15 cellular contexts compared by ENCODE assay signal in genomic region chr5:53418844-53419243, GRCh38.
DNase-seq lines count a peak whose midpoint lies in the region; ATAC-seq and TF ChIP-seq lines count a peak whose summit lies in the region.
"Had no signal": no experiment of that assay in that cellular context is flagged by ENCODE, and none has a peak within 500 bp of the region (broad histone marks: within the 10 kb centered on the region; RNA-seq: fewer than 3 reads in every experiment).

No MANE protein-coding gene starts in this region.

- H3K4me3 Mint-ChIP-seq in chondrocyte (ENCODE audit: unreplicated experiment): peak overlapping the region; percentile 26
- H3K4me3 Mint-ChIP-seq in natural killer cell: no peak overlapping the region
- H3K4me3 Mint-ChIP-seq: activated B cell treated with CpG ODN at 0.5 μM for 24 hours; activated T-cell treated with anti-CD3 and anti-CD28 coated beads, Interleukin-2, amount 50 U/mL, for 4 hours had no signal

- H3K4me3 ChIP-seq in ACC112 (ENCODE audit: low read depth, low read length) (peak overlapping the region; percentile 57), HUES48 (ENCODE audit: low read depth, low read length) (peak overlapping the region; percentile 8)
- H3K4me3 ChIP-seq: lung, prostate gland had no signal

- H3K27ac Mint-ChIP-seq in chondrocyte (ENCODE audit: unreplicated experiment) (peak overlapping the region; percentile 74), natural killer cell (no peak overlapping the region)
- H3K27ac Mint-ChIP-seq: activated B cell treated with CpG ODN at 0.5 μM for 24 hours had no signal

- H3K9me3 Mint-ChIP-seq in chondrocyte (ENCODE audit: low read depth): no peaks in the 10 kb centered on the region
- H3K9me3 Mint-ChIP-seq in natural killer cell: no peaks in the 10 kb centered on the region
- H3K9me3 Mint-ChIP-seq: activated B cell treated with CpG ODN at 0.5 μM for 24 hours; activated T-cell treated with anti-CD3 and anti-CD28 coated beads, Interleukin-2, amount 50 U/mL, for 4 hours had no signal

- H3K4me1 Mint-ChIP-seq in chondrocyte (ENCODE audit: low read depth): peaks cover 20% of the 10 kb centered on the region
- no peaks in the 10 kb centered on the region for H3K4me1 Mint-ChIP-seq in natural killer cell
- H3K4me1 Mint-ChIP-seq: activated B cell treated with CpG ODN at 0.5 μM for 24 hours had no signal

- no peak for DNase-seq in chondrocyte (ENCODE audit: low spot score)
- peak; percentile 97 for DNase-seq in iris pigment epithelial cell (ENCODE audit: low read depth)
- DNase-seq in germinal center (ENCODE audit: low spot score): no peak
- no peak for DNase-seq in AML-193 (lab: John Stamatoyannopoulos, UW)
- no peak for DNase-seq in natural killer cell
- DNase-seq: activated B cell treated with CpG ODN at 0.5 μM for 24 hours; activated T-cell treated with anti-CD3 and anti-CD28 coated beads, Interleukin-2, amount 50 U/mL, for 4 hours; GF-D8; NCI-H2227 treated with DMSO at 0.1 percent for 48 hours; SHP77 had no signal

- H3K27me3 Mint-ChIP-seq in chondrocyte (ENCODE audit: low read depth) (no peaks in the 10 kb centered on the region), natural killer cell (ENCODE audit: low read depth in 2 of 2) (peaks cover 3 to 8% of the 10 kb centered on the region in 2 donors)
- H3K27me3 Mint-ChIP-seq: activated B cell treated with CpG ODN at 0.5 μM for 24 hours had no signal

- H3K36me3 Mint-ChIP-seq in chondrocyte (ENCODE audit: low read depth): peaks cover under 1% of the 10 kb centered on the region
- no peaks in the 10 kb centered on the region for H3K36me3 Mint-ChIP-seq in natural killer cell

- H3K79me2 ChIP-seq in ACC112 (ENCODE audit: control insufficient read depth, insufficient read depth, low read length, unreplicated experiment): no peaks in the 10 kb centered on the region

- H3K9ac ChIP-seq in HUES48 (ENCODE audit: low read depth, low read length): peak overlapping the region; percentile 53

- H3K4me1 ChIP-seq in ACC112 (ENCODE audit: control insufficient read depth, insufficient read depth, low read length, unreplicated experiment) (peaks cover 46% of the 10 kb centered on the region), HUES48 (ENCODE audit: control insufficient read depth, insufficient read depth, low read length) (peaks cover 17% of the 10 kb centered on the region)
- H3K4me1 ChIP-seq: prostate gland had no signal

- no peaks in the 10 kb centered on the region for H3K9me3 ChIP-seq in HUES48 (ENCODE audit: control insufficient read depth, insufficient read depth, low read length)
- H3K9me3 ChIP-seq: prostate gland had no signal

- no peak for ATAC-seq in natural killer cell
- no peak for ATAC-seq in GM19395 (IDR thresholded peaks at IDR 0.05; ENCODE audit: unreplicated experiment)
- ATAC-seq: activated T-cell treated with anti-CD3 and anti-CD28 coated beads, Interleukin-2, amount 50 U/mL, for 4 hours had no signal

- H3K27me3 ChIP-seq in ACC112 (ENCODE audit: insufficient read depth, low read length) (no peaks in the 10 kb centered on the region), HUES48 (ENCODE audit: control insufficient read depth, insufficient read depth, low read length) (no peaks in the 10 kb centered on the region)

- H3K36me3 ChIP-seq in ACC112 (ENCODE audit: insufficient read depth, low read length): no peaks in the 10 kb centered on the region
- no peaks in the 10 kb centered on the region for H3K36me3 ChIP-seq in HUES48 (ENCODE audit: control insufficient read depth, insufficient read depth, low read length)
- H3K36me3 ChIP-seq: prostate gland had no signal

- H3K27ac ChIP-seq in ACC112 (ENCODE audit: low read depth, low read length): peak overlapping the region; percentile 100
- peak overlapping the region; percentile 85 for H3K27ac ChIP-seq in HUES48 (ENCODE audit: low read depth, low read length)
- H3K27ac ChIP-seq: prostate gland had no signal

- no peak for TF ChIP-seq CTCF in chondrocyte (IDR thresholded peaks at IDR 0.05)
- no peak for TF ChIP-seq CTCF in natural killer cell (IDR thresholded peaks at IDR 0.05)

- intact Hi-C loops in natural killer cell (cut with micrococcal nuclease): no loop called here

- no peak overlapping the region for H2AFZ ChIP-seq in ACC112 (ENCODE audit: low read length, unreplicated experiment)
